ENCODE assay signal across 9 cellular contexts in genomic region chr2:56077352-56077915, GRCh38.
DNase-seq lines count a peak whose midpoint lies in the region; ATAC-seq, FAIRE-seq and TF ChIP-seq lines count a peak whose summit lies in the region.
"Had no signal": no experiment of that assay in that cellular context is flagged by ENCODE, and none has a peak within 500 bp of the region (broad histone marks: within the 10 kb centered on the region; RNA-seq: fewer than 3 reads in every experiment).

No MANE protein-coding gene starts in this region.

- H3K4me3 Mint-ChIP-seq in stimulated activated effector memory CD8-positive, alpha-beta T cell treated with anti-CD3 and anti-CD28 coated beads, Interleukin-12 subunit alpha, Interleukin-12 subunit beta, amount 100 ng/mL, for 72 hours = no peak overlapping the region
- H3K4me3 Mint-ChIP-seq in activated CD8-positive, alpha-beta memory T cell treated with anti-CD3 and anti-CD28 coated beads, Interleukin-2, amount 10 ng/mL, durations not matched to agents 7 days and 5 days = no peak overlapping the region
- H3K4me3 Mint-ChIP-seq: activated T-cell treated with anti-CD3 and anti-CD28 coated beads, Interleukin-2, amount 50 U/mL, for 72 hours had no signal

- POLR2A ChIA-PET in IMR-90 (lab: Charles Lee; ENCODE audit: unreplicated experiment) = no interaction called here
- POLR2A ChIA-PET in HepG2 (lab: Yijun Ruan, JAX) = no interaction called here

- H2BK120ac ChIP-seq in IMR-90 (ENCODE audit: low read depth, low read length) = no peak overlapping the region

- H3K27ac Mint-ChIP-seq in stimulated activated effector memory CD8-positive, alpha-beta T cell treated with anti-CD3 and anti-CD28 coated beads, Interleukin-12 subunit alpha, Interleukin-12 subunit beta, amount 100 ng/mL, for 72 hours = no peak overlapping the region
- H3K27ac Mint-ChIP-seq in activated CD8-positive, alpha-beta memory T cell treated with anti-CD3 and anti-CD28 coated beads, Interleukin-2, amount 10 ng/mL, durations not matched to agents 7 days and 5 days = no peak overlapping the region
- H3K27ac Mint-ChIP-seq: activated T-cell treated with anti-CD3 and anti-CD28 coated beads, Interleukin-2, amount 50 U/mL, for 72 hours had no signal

- in situ Hi-C loops in IMR-90 (cut with MboI; ENCODE audit: low sequenced_read_pairs) = no loop called here
- in situ Hi-C loops in HepG2 (cut with HindIII; ENCODE audit: extremely low pct_ligation_motif_present, low pct_unique_long_range_greater_than_20kb) = loop anchor here (5.0 kb wide), 1 partner anchor 55 kb away; no protein-coding TSS in a partner anchor

- H3K9me3 ChIP-seq in DND-41 (ENCODE audit: insufficient read depth, low read length, severe bottlenecking) (no peaks in the 10 kb centered on the region), IMR-90 (ENCODE audit: control insufficient read depth, insufficient read depth, low read length) (no peaks in the 10 kb centered on the region), HepG2 (ENCODE audit: low read length) (no peaks in the 10 kb centered on the region), ovary (no peaks in the 10 kb centered on the region)

- peaks cover 3% of the 10 kb centered on the region for H3K9me3 Mint-ChIP-seq in stimulated activated effector memory CD8-positive, alpha-beta T cell treated with anti-CD3 and anti-CD28 coated beads, Interleukin-12 subunit alpha, Interleukin-12 subunit beta, amount 100 ng/mL, for 72 hours
- H3K9me3 Mint-ChIP-seq in activated CD8-positive, alpha-beta memory T cell treated with anti-CD3 and anti-CD28 coated beads, Interleukin-2, amount 10 ng/mL, durations not matched to agents 7 days and 5 days (ENCODE audit: low read depth) = peaks cover 1% of the 10 kb centered on the region

- TF ChIP-seq CTCF in DND-41 (IDR thresholded peaks at IDR 0.05; ENCODE audit: borderline replicate concordance, extremely low read depth, low read length, poor library complexity, severe bottlenecking) = peak; percentile 57
- peak; percentile 34 for TF ChIP-seq CTCF in IMR-90 (conservative IDR thresholded peaks at IDR 0.05; ENCODE audit: low read depth, low read length)
- TF ChIP-seq CTCF in VCaP (conservative IDR thresholded peaks at IDR 0.05) = peak; percentile 79
- peak; percentile 67 for TF ChIP-seq CTCF in HepG2 (CRISPR knock-in tag; IDR thresholded peaks at IDR 0.05)
- no peak for TF ChIP-seq CTCF in ovary (IDR thresholded peaks at IDR 0.05)

- H3K23ac ChIP-seq in IMR-90 (ENCODE audit: low read depth, low read length) = no peak overlapping the region

- H2AK5ac ChIP-seq in IMR-90 (ENCODE audit: low read depth, low read length) = no peak overlapping the region

- H3K14ac ChIP-seq in IMR-90 (replicated peaks; ENCODE audit: low read depth, low read length) = no peak overlapping the region

- H3K27me3 ChIP-seq in DND-41 (ENCODE audit: insufficient read depth, low read length, poor library complexity) = no peaks in the 10 kb centered on the region
- H3K27me3 ChIP-seq in IMR-90 (ENCODE audit: control insufficient read depth, insufficient read depth, low read length) = peaks cover 1% of the 10 kb centered on the region; the same call in 1 of the 2 replicates
- no peaks in the 10 kb centered on the region for H3K27me3 ChIP-seq in HepG2 (ENCODE audit: control insufficient read depth in 1 of 2, insufficient read depth in 2 of 2, low read length in 2 of 2)
- no peaks in the 10 kb centered on the region for H3K27me3 ChIP-seq in ovary

- no peak overlapping the region for H3K4me2 ChIP-seq in DND-41 (ENCODE audit: insufficient read depth, low read length)
- H3K4me2 ChIP-seq in IMR-90 (ENCODE audit: low read depth, low read length) = no peak overlapping the region
- no peak overlapping the region for H3K4me2 ChIP-seq in HepG2 (ENCODE audit: low read depth, low read length)

- intact Hi-C loops in IMR-90 (cut with micrococcal nuclease) = no loop called here
- intact Hi-C loops in HepG2 (cut with micrococcal nuclease; ENCODE audit: unreplicated experiment) = loop anchor here (1.0 to 2.0 kb wide), 2 partner anchors 55 to 1439 kb away; no protein-coding TSS in a partner anchor
- intact Hi-C loops in ovary (cut with DNase I) = no loop called here

- H3K27ac ChIP-seq in DND-41 (ENCODE audit: low read length) = no peak overlapping the region
- H3K27ac ChIP-seq in IMR-90 (ENCODE audit: insufficient read depth, low read length) = no peak overlapping the region
- H3K27ac ChIP-seq in VCaP = no peak overlapping the region
- no peak overlapping the region for H3K27ac ChIP-seq in HepG2 (ENCODE audit: extremely low read length, insufficient read depth, low read length)
- H3K27ac ChIP-seq in ovary = no peak overlapping the region

- H3K18ac ChIP-seq in IMR-90 (ENCODE audit: low read depth, low read length) = no peak overlapping the region

- no CpG with 5 or more reads among the region's 6 CpGs for WGBS in IMR-90 (ENCODE audit: extremely low coverage in 2 of 2, insufficient read length in 1 of 2), 2 experiments
- WGBS in HepG2 (ENCODE audit: low lambda C conversion rate) = 43% methylated on average over 6 of the region's 6 CpGs
- WGBS in ovary, 3 donors = 64 to 67% (median 65%) methylated on average over 6 of the region's 6 CpGs

- H3K9me1 ChIP-seq in IMR-90 (ENCODE audit: insufficient read depth, low read length) = no peaks in the 10 kb centered on the region

- H3K36me3 ChIP-seq in DND-41 (ENCODE audit: insufficient read depth, low read length) = no peaks in the 10 kb centered on the region
- H3K36me3 ChIP-seq in IMR-90 (ENCODE audit: control insufficient read depth, insufficient read depth, low read length) = no peaks in the 10 kb centered on the region
- no peaks in the 10 kb centered on the region for H3K36me3 ChIP-seq in HepG2 (replicated peaks in 1 of 2; ENCODE audit: control insufficient read depth in 1 of 2, insufficient read depth in 2 of 2, low read length in 2 of 2)
- no peaks in the 10 kb centered on the region for H3K36me3 ChIP-seq in ovary

- H2BK5ac ChIP-seq in IMR-90 (ENCODE audit: low read depth, low read length, poor library complexity, severe bottlenecking) = no peak overlapping the region

- TF ChIP-seq RAD21 in IMR-90 (IDR thresholded peaks at IDR 0.05; ENCODE audit: low read length) = peak; percentile 26; the same call in 1 of the 2 replicates
- TF ChIP-seq RAD21 in HepG2 (CRISPR knock-in tag; IDR thresholded peaks at IDR 0.05) = 0 out of 2 replicates have a peak, but pooled peaks have one; percentile 19

- TF ChIP-seq EP300 in HepG2 (IDR thresholded peaks at IDR 0.05; ENCODE audit: low read depth in 2 of 2, low read length in 2 of 2) = no peak
- no peak for TF ChIP-seq EP300 in HepG2 (CRISPR knock-in tag; IDR thresholded peaks at IDR 0.05; ENCODE audit: borderline replicate concordance)
- TF ChIP-seq EP300 in ovary (IDR thresholded peaks at IDR 0.05) = no peak

- H2BK15ac ChIP-seq in IMR-90 (ENCODE audit: low read depth, low read length) = no peak overlapping the region

- no peak overlapping the region for H2BK20ac ChIP-seq in IMR-90 (ENCODE audit: low read depth, low read length)

- no peak overlapping the region for H4K91ac ChIP-seq in IMR-90 (ENCODE audit: insufficient read depth, low read depth, low read length)

- H3K36me3 Mint-ChIP-seq in stimulated activated effector memory CD8-positive, alpha-beta T cell treated with anti-CD3 and anti-CD28 coated beads, Interleukin-12 subunit alpha, Interleukin-12 subunit beta, amount 100 ng/mL, for 72 hours = no peaks in the 10 kb centered on the region
- H3K36me3 Mint-ChIP-seq in activated CD8-positive, alpha-beta memory T cell treated with anti-CD3 and anti-CD28 coated beads, Interleukin-2, amount 10 ng/mL, durations not matched to agents 7 days and 5 days = no peaks in the 10 kb centered on the region

- DNase-seq in DND-41 (peak; percentile 19), IMR-90 (peak; percentile 7), HepG2 (ENCODE audit: low spot score) (peak; percentile 49), ovary (no peak), OCI-M2 (lab: John Stamatoyannopoulos, UW; ENCODE audit: unreplicated experiment) (no peak)
- DNase-seq in stimulated activated effector memory CD8-positive, alpha-beta T cell treated with anti-CD3 and anti-CD28 coated beads, Interleukin-12 subunit alpha, Interleukin-12 subunit beta, amount 100 ng/mL, for 72 hours (ENCODE audit: low spot score in 2 of 2) = no peak
- DNase-seq in activated CD8-positive, alpha-beta memory T cell treated with anti-CD3 and anti-CD28 coated beads, Interleukin-2, amount 10 ng/mL, durations not matched to agents 7 days and 5 days = no peak

- H4K8ac ChIP-seq in IMR-90 (ENCODE audit: low read depth in 2 of 2, low read length in 2 of 2) = no peak overlapping the region

- no peak overlapping the region for H2AK9ac ChIP-seq in IMR-90 (replicated peaks; ENCODE audit: low read depth, low read length, poor library complexity)

- FAIRE-seq in HepG2 (lab: Jason Lieb, UNC) = peak; percentile 82

- dilution Hi-C loops in IMR-90 (cut with HindIII; ENCODE audit: low sequenced_read_pairs, unreplicated experiment) = no loop called here

- no peak overlapping the region; a peak in 1 of 4 replicates for H3K4me3 ChIP-seq in DND-41 (ENCODE audit: low read depth in 1 of 2, low read length in 2 of 2)
- H3K4me3 ChIP-seq in IMR-90 (ENCODE audit: insufficient read depth, low read depth, low read length) = no peak overlapping the region
- no peak overlapping the region for H3K4me3 ChIP-seq in HepG2 (replicated peaks in 1 of 3; ENCODE audit: insufficient read depth in 1 of 3, low read depth in 2 of 3, low read length in 3 of 3)
- H3K4me3 ChIP-seq in ovary = no peak overlapping the region

- ATAC-seq in DND-41 (ENCODE audit: insufficient read depth, low read depth) = no peak
- no peak for ATAC-seq in IMR-90 (ENCODE audit: low read depth)
- peak; percentile 65 for ATAC-seq in HepG2
- ATAC-seq in stimulated activated effector memory CD8-positive, alpha-beta T cell treated with anti-CD3 and anti-CD28 coated beads, Interleukin-12 subunit alpha, Interleukin-12 subunit beta, amount 100 ng/mL, for 72 hours = no peak
- ATAC-seq in activated CD8-positive, alpha-beta memory T cell treated with anti-CD3 and anti-CD28 coated beads, Interleukin-2, amount 10 ng/mL, durations not matched to agents 7 days and 5 days = no peak
- ATAC-seq: activated T-cell treated with anti-CD3 and anti-CD28 coated beads, Interleukin-2, amount 50 U/mL, for 72 hours had no signal

- TF ChIP-seq POLR2A in IMR-90 (IDR thresholded peaks at IDR 0.05; ENCODE audit: low read depth, low read length) (no peak), HepG2 (IDR thresholded peaks at IDR 0.05; ENCODE audit: insufficient read depth in 1 of 2, low read depth in 2 of 2, low read length in 2 of 2) (no peak), ovary (IDR thresholded peaks at IDR 0.05) (no peak)

- CTCF ChIA-PET in IMR-90 (lab: Yijun Ruan, JAX) (no interaction called here), HepG2 (lab: Yijun Ruan, JAX; ENCODE audit: low intra/inter-chr PET ratio, low total read pairs) (interaction anchor here (1.1 to 1.6 kb wide), 2 partner anchors 53 to 55 kb away, joined by 4 to 18 read pairs; no protein-coding TSS in a partner anchor)
- CTCF ChIA-PET in activated CD8-positive, alpha-beta memory T cell treated with anti-CD3 and anti-CD28 coated beads, Interleukin-2, amount 10 ng/mL, durations not matched to agents 7 days and 5 days (lab: Charles Lee) = no interaction called here

- no peaks in the 10 kb centered on the region for H3K79me1 ChIP-seq in IMR-90 (ENCODE audit: low read depth in 1 of 2, low read length in 2 of 2)

- H3K79me2 ChIP-seq in DND-41 (ENCODE audit: insufficient read depth, low read length) = no peaks in the 10 kb centered on the region
- no peaks in the 10 kb centered on the region for H3K79me2 ChIP-seq in HepG2 (ENCODE audit: insufficient read depth, low read length)

- no peak overlapping the region for H4K5ac ChIP-seq in IMR-90 (ENCODE audit: low read depth, low read length)

- H3K4me1 ChIP-seq in DND-41 (ENCODE audit: insufficient read depth, low read length) (no peaks in the 10 kb centered on the region), IMR-90 (ENCODE audit: control insufficient read depth, insufficient read depth, low read length) (no peaks in the 10 kb centered on the region), HepG2 (ENCODE audit: insufficient read depth, low read length) (no peaks in the 10 kb centered on the region), ovary (ENCODE audit: insufficient read depth) (no peaks in the 10 kb centered on the region)

- H3K4ac ChIP-seq in IMR-90 (ENCODE audit: low read depth, low read length) = no peak overlapping the region

- BruUV-seq in IMR-90 (replicated peaks; lab: Mats Ljungman, UMichigan) (no TSS peak), HepG2 (replicated peaks; lab: Mats Ljungman, UMichigan) (no TSS peak)

- H3K4me1 Mint-ChIP-seq in stimulated activated effector memory CD8-positive, alpha-beta T cell treated with anti-CD3 and anti-CD28 coated beads, Interleukin-12 subunit alpha, Interleukin-12 subunit beta, amount 100 ng/mL, for 72 hours = no peaks in the 10 kb centered on the region
- no peaks in the 10 kb centered on the region for H3K4me1 Mint-ChIP-seq in activated CD8-positive, alpha-beta memory T cell treated with anti-CD3 and anti-CD28 coated beads, Interleukin-2, amount 10 ng/mL, durations not matched to agents 7 days and 5 days

- H3K9ac ChIP-seq in DND-41 (ENCODE audit: low read depth, low read length) (no peak overlapping the region), IMR-90 (ENCODE audit: low read depth, low read length) (no peak overlapping the region), HepG2 (ENCODE audit: insufficient read depth, low read depth, low read length) (no peak overlapping the region)

- H3K56ac ChIP-seq in IMR-90 (ENCODE audit: extremely low read depth, insufficient read depth, low read length) = no peak overlapping the region

- H3K27me3 Mint-ChIP-seq in activated CD8-positive, alpha-beta memory T cell treated with anti-CD3 and anti-CD28 coated beads, Interleukin-2, amount 10 ng/mL, durations not matched to agents 7 days and 5 days = no peaks in the 10 kb centered on the region

- no peaks in the 10 kb centered on the region for H4K20me1 ChIP-seq in DND-41 (ENCODE audit: insufficient read depth, low read length)
- no peaks in the 10 kb centered on the region for H4K20me1 ChIP-seq in IMR-90 (ENCODE audit: insufficient read depth, low read length)
- H4K20me1 ChIP-seq in HepG2 (ENCODE audit: insufficient read depth, low read length) = no peaks in the 10 kb centered on the region

- no peak overlapping the region for H2AFZ ChIP-seq in DND-41 (ENCODE audit: low read depth, low read length)
- H2AFZ ChIP-seq in IMR-90 (replicated peaks; ENCODE audit: low read length, poor library complexity) = no peak overlapping the region
- H2AFZ ChIP-seq in HepG2 (ENCODE audit: low read length) = no peak overlapping the region

Comparison
In these comparisons a context has a peak if more than half of its experiments do, and no peak if none do; other contexts are left out.
1. DNase-seq: peak in DND-41 (single experiment), IMR-90 (single experiment) and HepG2 (single experiment); none in ovary (0 of 5), stimulated activated effector memory CD8-positive, alpha-beta T cell treated with anti-CD3 and anti-CD28 coated beads, Interleukin-12 subunit alpha, Interleukin-12 subunit beta, amount 100 ng/mL, for 72 hours (0 of 2), OCI-M2 (single experiment) and activated CD8-positive, alpha-beta memory T cell treated with anti-CD3 and anti-CD28 coated beads, Interleukin-2, amount 10 ng/mL, durations not matched to agents 7 days and 5 days (single experiment).
2. CTCF ChIP-seq: peak in DND-41 (single experiment), IMR-90 (single experiment), VCaP (single experiment) and HepG2 (single experiment); none in ovary (0 of 3).